ENCODE assay signal across 1 cellular context in the genomic region with DNA sequence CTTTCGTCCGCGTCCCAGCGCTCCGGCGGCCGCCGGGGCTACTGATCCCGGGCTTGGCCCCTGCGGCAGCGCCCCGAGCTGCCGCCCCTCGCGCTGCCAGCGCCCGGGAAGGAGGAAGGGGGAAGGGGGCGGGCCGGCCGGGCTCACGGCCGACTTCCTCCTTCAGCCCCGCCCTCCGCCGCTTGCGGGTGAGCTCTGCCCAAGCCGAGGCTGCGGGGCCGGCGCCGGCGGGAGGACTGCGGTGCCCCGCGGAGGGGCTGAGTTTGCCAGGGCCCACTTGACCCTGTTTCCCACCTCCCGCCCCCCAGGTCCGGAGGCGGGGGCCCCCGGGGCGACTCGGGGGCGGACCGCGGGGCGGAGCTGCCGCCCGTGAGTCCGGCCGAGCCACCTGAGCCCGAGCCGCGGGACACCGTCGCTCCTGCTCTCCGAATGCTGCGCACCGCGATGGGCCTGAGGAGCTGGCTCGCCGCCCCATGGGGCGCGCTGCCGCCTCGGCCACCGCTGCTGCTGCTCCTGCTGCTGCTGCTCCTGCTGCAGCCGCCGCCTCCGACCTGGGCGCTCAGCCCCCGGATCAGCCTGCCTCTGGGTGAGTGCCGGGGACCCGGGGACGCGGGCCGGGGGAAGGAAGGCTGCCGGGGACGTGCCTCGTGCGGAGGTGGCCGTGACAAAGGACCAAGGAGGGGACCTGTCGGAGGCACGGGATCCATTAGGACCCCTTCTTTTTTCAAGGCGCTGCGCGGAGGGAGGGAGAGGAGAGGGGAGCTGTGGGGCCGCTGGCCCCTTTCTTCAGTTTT.
TF ChIP-seq lines count a peak whose summit lies in the region.

A gene with protein sequence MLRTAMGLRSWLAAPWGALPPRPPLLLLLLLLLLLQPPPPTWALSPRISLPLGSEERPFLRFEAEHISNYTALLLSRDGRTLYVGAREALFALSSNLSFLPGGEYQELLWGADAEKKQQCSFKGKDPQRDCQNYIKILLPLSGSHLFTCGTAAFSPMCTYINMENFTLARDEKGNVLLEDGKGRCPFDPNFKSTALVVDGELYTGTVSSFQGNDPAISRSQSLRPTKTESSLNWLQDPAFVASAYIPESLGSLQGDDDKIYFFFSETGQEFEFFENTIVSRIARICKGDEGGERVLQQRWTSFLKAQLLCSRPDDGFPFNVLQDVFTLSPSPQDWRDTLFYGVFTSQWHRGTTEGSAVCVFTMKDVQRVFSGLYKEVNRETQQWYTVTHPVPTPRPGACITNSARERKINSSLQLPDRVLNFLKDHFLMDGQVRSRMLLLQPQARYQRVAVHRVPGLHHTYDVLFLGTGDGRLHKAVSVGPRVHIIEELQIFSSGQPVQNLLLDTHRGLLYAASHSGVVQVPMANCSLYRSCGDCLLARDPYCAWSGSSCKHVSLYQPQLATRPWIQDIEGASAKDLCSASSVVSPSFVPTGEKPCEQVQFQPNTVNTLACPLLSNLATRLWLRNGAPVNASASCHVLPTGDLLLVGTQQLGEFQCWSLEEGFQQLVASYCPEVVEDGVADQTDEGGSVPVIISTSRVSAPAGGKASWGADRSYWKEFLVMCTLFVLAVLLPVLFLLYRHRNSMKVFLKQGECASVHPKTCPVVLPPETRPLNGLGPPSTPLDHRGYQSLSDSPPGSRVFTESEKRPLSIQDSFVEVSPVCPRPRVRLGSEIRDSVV (plus strand): TSS at position 181 of the 794 bp plus-strand sequence. CDS start 249 bp downstream, at position 430.

TF ChIP-seq in GM12878, 131 proteins besides CTCF, POLR2A, EP300 and RAD21 (continued from another document and continues in another):
- TF ChIP-seq, protein P1, sequence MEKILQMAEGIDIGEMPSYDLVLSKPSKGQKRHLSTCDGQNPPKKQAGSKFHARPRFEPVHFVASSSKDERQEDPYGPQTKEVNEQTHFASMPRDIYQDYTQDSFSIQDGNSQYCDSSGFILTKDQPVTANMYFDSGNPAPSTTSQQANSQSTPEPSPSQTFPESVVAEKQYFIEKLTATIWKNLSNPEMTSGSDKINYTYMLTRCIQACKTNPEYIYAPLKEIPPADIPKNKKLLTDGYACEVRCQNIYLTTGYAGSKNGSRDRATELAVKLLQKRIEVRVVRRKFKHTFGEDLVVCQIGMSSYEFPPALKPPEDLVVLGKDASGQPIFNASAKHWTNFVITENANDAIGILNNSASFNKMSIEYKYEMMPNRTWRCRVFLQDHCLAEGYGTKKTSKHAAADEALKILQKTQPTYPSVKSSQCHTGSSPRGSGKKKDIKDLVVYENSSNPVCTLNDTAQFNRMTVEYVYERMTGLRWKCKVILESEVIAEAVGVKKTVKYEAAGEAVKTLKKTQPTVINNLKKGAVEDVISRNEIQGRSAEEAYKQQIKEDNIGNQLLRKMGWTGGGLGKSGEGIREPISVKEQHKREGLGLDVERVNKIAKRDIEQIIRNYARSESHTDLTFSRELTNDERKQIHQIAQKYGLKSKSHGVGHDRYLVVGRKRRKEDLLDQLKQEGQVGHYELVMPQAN (conservative IDR thresholded peaks at IDR 0.05): peak; percentile 62; the same call in 1 of the 2 replicates
- TF ChIP-seq SUZ12 (IDR thresholded peaks at IDR 0.05; ENCODE audit: unreplicated experiment) (no peak), POU2F2 (IDR thresholded peaks at IDR 0.05; ENCODE audit: borderline replicate concordance, low read depth, low read length) (no peak), HDGF (IDR thresholded peaks at IDR 0.05) (no peak), POLR2AphosphoS5 (IDR thresholded peaks at IDR 0.05; ENCODE audit: low read length) (peak; percentile 30; the same call in 1 of the 2 replicates), BRCA1 (IDR thresholded peaks at IDR 0.05; ENCODE audit: low read depth, low read length) (no peak), FOS (IDR thresholded peaks at IDR 0.05; ENCODE audit: borderline replicate concordance, extremely low read depth, insufficient read length) (no peak), CHD4 (IDR thresholded peaks at IDR 0.05) (no peak), YBX1 (IDR thresholded peaks at IDR 0.05) (no peak), ATF7 (IDR thresholded peaks at IDR 0.05; ENCODE audit: low read depth) (no peak), ZBED1 (IDR thresholded peaks at IDR 0.05; ENCODE audit: borderline replicate concordance) (no peak), GABPA (IDR thresholded peaks at IDR 0.05; ENCODE audit: low read depth) (no peak), HSF1 (IDR thresholded peaks at IDR 0.05; ENCODE audit: low read depth, low read length) (no peak), BCL11A (IDR thresholded peaks at IDR 0.05; ENCODE audit: low read depth, low read length) (no peak), NFYA (IDR thresholded peaks at IDR 0.05; ENCODE audit: borderline replicate concordance, low read depth, low read length) (no peak), JUNB (IDR thresholded peaks at IDR 0.05) (no peak), EED (IDR thresholded peaks at IDR 0.05; ENCODE audit: low read depth) (no peak), BACH1 (IDR thresholded peaks at IDR 0.05; ENCODE audit: borderline replicate concordance) (peak; percentile 56; the same call in 1 of the 2 replicates), FOXM1 (IDR thresholded peaks at IDR 0.05; ENCODE audit: low read depth, low read length) (no peak), IKZF2 (IDR thresholded peaks at IDR 0.05) (no peak), IRF3 (IDR thresholded peaks at IDR 0.05) (no peak), RB1 (IDR thresholded peaks at IDR 0.05; ENCODE audit: borderline replicate concordance) (peak; percentile 52; the same call in 1 of the 2 replicates), ZNF384 (IDR thresholded peaks at IDR 0.05; ENCODE audit: borderline replicate concordance, low read depth, low read length) (no peak), PAX5 (IDR thresholded peaks at IDR 0.05; ENCODE audit: borderline replicate concordance, low read depth, low read length) (no peak), STAT3 (IDR thresholded peaks at IDR 0.05; ENCODE audit: low read depth, low read length) (no peak), CBFB (IDR thresholded peaks at IDR 0.05; ENCODE audit: low read depth) (no peak), BMI1 (IDR thresholded peaks at IDR 0.05; ENCODE audit: borderline replicate concordance) (no peak), SP1 (IDR thresholded peaks at IDR 0.05; ENCODE audit: low read depth, low read length) (peak; percentile 22), SUPT20H (IDR thresholded peaks at IDR 0.05; ENCODE audit: borderline replicate concordance, control insufficient read depth, low read depth, low read length) (no peak), KDM1A (IDR thresholded peaks at IDR 0.05; ENCODE audit: borderline replicate concordance) (no peak), MYB (IDR thresholded peaks at IDR 0.05; ENCODE audit: borderline replicate concordance, low read depth, low read length) (no peak), ESRRA (IDR thresholded peaks at IDR 0.05; ENCODE audit: low read length) (no peak), KAT2A (conservative IDR thresholded peaks at IDR 0.05; ENCODE audit: control insufficient read depth, low read depth, low read length) (no peak), ZBTB4 (CRISPR knock-in tag; IDR thresholded peaks at IDR 0.05) (no peak), YY1 (IDR thresholded peaks at IDR 0.05; ENCODE audit: low read depth, low read length) (no peak)
- TF ChIP-seq, protein P2, sequence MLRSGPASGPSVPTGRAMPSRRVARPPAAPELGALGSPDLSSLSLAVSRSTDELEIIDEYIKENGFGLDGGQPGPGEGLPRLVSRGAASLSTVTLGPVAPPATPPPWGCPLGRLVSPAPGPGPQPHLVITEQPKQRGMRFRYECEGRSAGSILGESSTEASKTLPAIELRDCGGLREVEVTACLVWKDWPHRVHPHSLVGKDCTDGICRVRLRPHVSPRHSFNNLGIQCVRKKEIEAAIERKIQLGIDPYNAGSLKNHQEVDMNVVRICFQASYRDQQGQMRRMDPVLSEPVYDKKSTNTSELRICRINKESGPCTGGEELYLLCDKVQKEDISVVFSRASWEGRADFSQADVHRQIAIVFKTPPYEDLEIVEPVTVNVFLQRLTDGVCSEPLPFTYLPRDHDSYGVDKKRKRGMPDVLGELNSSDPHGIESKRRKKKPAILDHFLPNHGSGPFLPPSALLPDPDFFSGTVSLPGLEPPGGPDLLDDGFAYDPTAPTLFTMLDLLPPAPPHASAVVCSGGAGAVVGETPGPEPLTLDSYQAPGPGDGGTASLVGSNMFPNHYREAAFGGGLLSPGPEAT (IDR thresholded peaks at IDR 0.05; ENCODE audit: low read depth): no peak
- TF ChIP-seq, protein P3, sequence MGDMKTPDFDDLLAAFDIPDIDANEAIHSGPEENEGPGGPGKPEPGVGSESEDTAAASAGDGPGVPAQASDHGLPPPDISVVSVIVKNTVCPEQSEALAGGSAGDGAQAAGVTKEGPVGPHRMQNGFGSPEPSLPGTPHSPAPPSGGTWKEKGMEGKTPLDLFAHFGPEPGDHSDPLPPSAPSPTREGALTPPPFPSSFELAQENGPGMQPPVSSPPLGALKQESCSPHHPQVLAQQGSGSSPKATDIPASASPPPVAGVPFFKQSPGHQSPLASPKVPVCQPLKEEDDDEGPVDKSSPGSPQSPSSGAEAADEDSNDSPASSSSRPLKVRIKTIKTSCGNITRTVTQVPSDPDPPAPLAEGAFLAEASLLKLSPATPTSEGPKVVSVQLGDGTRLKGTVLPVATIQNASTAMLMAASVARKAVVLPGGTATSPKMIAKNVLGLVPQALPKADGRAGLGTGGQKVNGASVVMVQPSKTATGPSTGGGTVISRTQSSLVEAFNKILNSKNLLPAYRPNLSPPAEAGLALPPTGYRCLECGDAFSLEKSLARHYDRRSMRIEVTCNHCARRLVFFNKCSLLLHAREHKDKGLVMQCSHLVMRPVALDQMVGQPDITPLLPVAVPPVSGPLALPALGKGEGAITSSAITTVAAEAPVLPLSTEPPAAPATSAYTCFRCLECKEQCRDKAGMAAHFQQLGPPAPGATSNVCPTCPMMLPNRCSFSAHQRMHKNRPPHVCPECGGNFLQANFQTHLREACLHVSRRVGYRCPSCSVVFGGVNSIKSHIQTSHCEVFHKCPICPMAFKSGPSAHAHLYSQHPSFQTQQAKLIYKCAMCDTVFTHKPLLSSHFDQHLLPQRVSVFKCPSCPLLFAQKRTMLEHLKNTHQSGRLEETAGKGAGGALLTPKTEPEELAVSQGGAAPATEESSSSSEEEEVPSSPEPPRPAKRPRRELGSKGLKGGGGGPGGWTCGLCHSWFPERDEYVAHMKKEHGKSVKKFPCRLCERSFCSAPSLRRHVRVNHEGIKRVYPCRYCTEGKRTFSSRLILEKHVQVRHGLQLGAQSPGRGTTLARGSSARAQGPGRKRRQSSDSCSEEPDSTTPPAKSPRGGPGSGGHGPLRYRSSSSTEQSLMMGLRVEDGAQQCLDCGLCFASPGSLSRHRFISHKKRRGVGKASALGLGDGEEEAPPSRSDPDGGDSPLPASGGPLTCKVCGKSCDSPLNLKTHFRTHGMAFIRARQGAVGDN (IDR thresholded peaks at IDR 0.05): peak; percentile 42; the same call in 1 of the 2 replicates
- TF ChIP-seq, protein P4, sequence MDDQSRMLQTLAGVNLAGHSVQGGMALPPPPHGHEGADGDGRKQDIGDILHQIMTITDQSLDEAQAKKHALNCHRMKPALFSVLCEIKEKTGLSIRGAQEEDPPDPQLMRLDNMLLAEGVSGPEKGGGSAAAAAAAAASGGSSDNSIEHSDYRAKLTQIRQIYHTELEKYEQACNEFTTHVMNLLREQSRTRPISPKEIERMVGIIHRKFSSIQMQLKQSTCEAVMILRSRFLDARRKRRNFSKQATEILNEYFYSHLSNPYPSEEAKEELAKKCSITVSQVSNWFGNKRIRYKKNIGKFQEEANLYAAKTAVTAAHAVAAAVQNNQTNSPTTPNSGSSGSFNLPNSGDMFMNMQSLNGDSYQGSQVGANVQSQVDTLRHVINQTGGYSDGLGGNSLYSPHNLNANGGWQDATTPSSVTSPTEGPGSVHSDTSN (IDR thresholded peaks at IDR 0.05; ENCODE audit: insufficient replicate concordance, low read depth, low read length): no peak
- TF ChIP-seq, protein P5, sequence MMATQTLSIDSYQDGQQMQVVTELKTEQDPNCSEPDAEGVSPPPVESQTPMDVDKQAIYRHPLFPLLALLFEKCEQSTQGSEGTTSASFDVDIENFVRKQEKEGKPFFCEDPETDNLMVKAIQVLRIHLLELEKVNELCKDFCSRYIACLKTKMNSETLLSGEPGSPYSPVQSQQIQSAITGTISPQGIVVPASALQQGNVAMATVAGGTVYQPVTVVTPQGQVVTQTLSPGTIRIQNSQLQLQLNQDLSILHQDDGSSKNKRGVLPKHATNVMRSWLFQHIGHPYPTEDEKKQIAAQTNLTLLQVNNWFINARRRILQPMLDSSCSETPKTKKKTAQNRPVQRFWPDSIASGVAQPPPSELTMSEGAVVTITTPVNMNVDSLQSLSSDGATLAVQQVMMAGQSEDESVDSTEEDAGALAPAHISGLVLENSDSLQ (IDR thresholded peaks at IDR 0.05): no peak
